ENCODE assay signal across 8 cellular contexts in genomic region chr1:3857791-3858129, GRCh38. TPM values are rescaled to one million over a fixed set of nuclear protein-coding genes. Genes with fewer than 3 reads are reported as not detected.
A peak's percentile ranks its signal among the peaks of the same experiment; 100 is the strongest.
DNase-seq lines count a peak whose midpoint lies in the region; ATAC-seq and TF ChIP-seq lines count a peak whose summit lies in the region.

No MANE protein-coding gene starts in this region.

- in situ Hi-C loops in astrocyte of the cerebellum (cut with HindIII; ENCODE audit: low sequenced_read_pairs), result no loop called here
- in situ Hi-C loops in transverse colon (cut with MboI; ENCODE audit: low pct_ligation_motif_present in 1 of 4, low pct_unique_long_range_greater_than_20kb in 1 of 4, low sequenced_read_pairs in 3 of 4), result no loop called here

- H3K36me3 ChIP-seq in liver (ENCODE audit: control insufficient read depth in 4 of 4, insufficient read depth in 3 of 4, low read depth in 1 of 4, low read length in 3 of 4), result no peaks in the 10 kb centered on the region
- no peaks in the 10 kb centered on the region for H3K36me3 ChIP-seq in transverse colon

- no peak for ATAC-seq in activated T-cell treated with anti-CD3 and anti-CD28 coated beads, Interleukin-2, amount 50 U/mL, for 4 hours
- no peak for ATAC-seq in GM19035 (IDR thresholded peaks at IDR 0.05; ENCODE audit: unreplicated experiment)

- H3K27me3 ChIP-seq in liver (ENCODE audit: control insufficient read depth in 4 of 4, insufficient read depth in 4 of 4, low read length in 3 of 4) (no peaks in the 10 kb centered on the region), transverse colon (no peaks in the 10 kb centered on the region)

- intact Hi-C loops in transverse colon (cut with DNase I; ENCODE audit: low total_unique reads), result no loop called here

- peaks cover 31% of the 10 kb centered on the region for H3K4me1 Mint-ChIP-seq in activated T-cell treated with anti-CD3 and anti-CD28 coated beads, Interleukin-2, amount 50 U/mL, for 4 hours (ENCODE audit: low read depth)

- no peaks in the 10 kb centered on the region for H3K36me3 Mint-ChIP-seq in activated T-cell treated with anti-CD3 and anti-CD28 coated beads, Interleukin-2, amount 50 U/mL, for 4 hours (ENCODE audit: insufficient read depth)

- TF ChIP-seq POLR2A in transverse colon (IDR thresholded peaks at IDR 0.05), result no peak

- H3K9me3 Mint-ChIP-seq in activated T-cell treated with anti-CD3 and anti-CD28 coated beads, Interleukin-2, amount 50 U/mL, for 4 hours, result no peaks in the 10 kb centered on the region

- 4% methylated on average over 21 of the region's 21 CpGs for WGBS in liver
- WGBS in transverse colon (ENCODE audit: low coverage in 1 of 2), 2 donors, result 5% methylated on average over 21 of the region's 21 CpGs; no CpG with 5 or more reads in 1 of the 2 donors

- peak overlapping the region; percentile 42 to 72 for H3K9ac ChIP-seq in liver (ENCODE audit: low read depth in 1 of 2, low read length in 2 of 2)

- DNase-seq in activated T-cell treated with anti-CD3 and anti-CD28 coated beads, Interleukin-2, amount 50 U/mL, for 4 hours, result no peak
- no peak for DNase-seq in activated T-cell treated with anti-CD3 and anti-CD28 coated beads, Interleukin-2, amount 50 U/mL, for 48 hours
- DNase-seq in astrocyte of the cerebellum (ENCODE audit: low read depth), result no peak
- DNase-seq in transverse colon, result no peak
- DNase-seq in NCI-H2081 treated with DMSO at 0.1 percent for 48 hours (lab: John Stamatoyannopoulos, UW), result no peak
- DNase-seq in GM20000 (ENCODE audit: low spot score), result no peak

- no peaks in the 10 kb centered on the region for H3K9me3 ChIP-seq in liver (ENCODE audit: control insufficient read depth in 4 of 4, low read length in 3 of 4)
- no peaks in the 10 kb centered on the region for H3K9me3 ChIP-seq in transverse colon

- TF ChIP-seq RAD21 in liver (IDR thresholded peaks at IDR 0.05), result no peak

- H3K27ac ChIP-seq in liver (ENCODE audit: low read depth in 1 of 2, low read length in 2 of 2) (peak overlapping the region; percentile 70 to 76), transverse colon (peak overlapping the region; percentile 78 to 88 (median 83))

- H3K27me3 Mint-ChIP-seq in activated T-cell treated with anti-CD3 and anti-CD28 coated beads, Interleukin-2, amount 50 U/mL, for 4 hours (ENCODE audit: low read depth), result no peaks in the 10 kb centered on the region

- H3K4me3 ChIP-seq in astrocyte of the cerebellum (ENCODE audit: low read depth, low read length) (peak overlapping the region; percentile 87), liver (ENCODE audit: low read depth in 1 of 3, low read length in 3 of 3) (peak overlapping the region; percentile 91 to 98 (median 93)), transverse colon (peak overlapping the region; percentile 68 to 91 (median 85))

- no peak for TF ChIP-seq EP300 in transverse colon (IDR thresholded peaks at IDR 0.05; ENCODE audit: low read depth)

- H3K4me3 Mint-ChIP-seq in activated T-cell treated with anti-CD3 and anti-CD28 coated beads, Interleukin-2, amount 50 U/mL, for 4 hours, result peak overlapping the region; percentile 96

- no peak for TF ChIP-seq CTCF in astrocyte of the cerebellum (IDR thresholded peaks at IDR 0.05; ENCODE audit: low read depth, low read length, missing control alignments)
- no peak for TF ChIP-seq CTCF in liver (IDR thresholded peaks at IDR 0.05; ENCODE audit: low read depth, low read length, missing input control)
- TF ChIP-seq CTCF in transverse colon (IDR thresholded peaks at IDR 0.05), result no peak
- no peak for TF ChIP-seq CTCF in GM20000 (IDR thresholded peaks at IDR 0.05; ENCODE audit: extremely low read depth, missing control alignments)

- peaks cover 17 to 20% (median 19%) of the 10 kb centered on the region in 4 donors for H3K4me1 ChIP-seq in liver (ENCODE audit: control insufficient read depth in 4 of 4, insufficient read depth in 4 of 4, low read length in 3 of 4)
- peaks cover 14 to 27% (median 23%) of the 10 kb centered on the region in 4 donors for H3K4me1 ChIP-seq in transverse colon

TF ChIP-seq in liver, 16 proteins besides CTCF, POLR2A, EP300 and RAD21:
- TF ChIP-seq HNF4A (conservative IDR thresholded peaks at IDR 0.05) (no peak), TAF1 (conservative IDR thresholded peaks at IDR 0.05) (no peak), SP1 (IDR thresholded peaks at IDR 0.05) (no peak), ZBTB33 (IDR thresholded peaks at IDR 0.05) (no peak)

RNA-seq across cellular contexts. Expression of gene DFFB, which starts 0.5 kb away (rescaled TPM):
- total RNA-seq in activated T-cell treated with anti-CD3 and anti-CD28 coated beads, Interleukin-2, amount 50 U/mL, for 4 hours, result 10 to 100 TPM; 11.1 to 13.4 (median 13.0) TPM
- total RNA-seq in liver (1 to 10 TPM; 4.2 to 6.1 TPM), transverse colon (10 to 100 TPM in 2 of 4 donors, 1 to 10 TPM in 1, not detected in 1; 7.4 to 18.3 (median 15.7) TPM)
- 1 to 10 TPM in 1 of 2 donors, under 1 TPM in 1; 0.92 to 1.6 TPM for polyA plus RNA-seq in liver

RNA-seq across cellular contexts. Expression of gene CEP104, which starts 0.7 kb away (rescaled TPM):
- total RNA-seq in activated T-cell treated with anti-CD3 and anti-CD28 coated beads, Interleukin-2, amount 50 U/mL, for 4 hours, result 10 to 100 TPM; 45.4 to 52.1 (median 49.1) TPM
- total RNA-seq in liver (10 to 100 TPM in 1 of 2 donors, 1 to 10 TPM in 1; 9.1 to 23.2 TPM), transverse colon (10 to 100 TPM; 34.4 to 57.7 (median 43.5) TPM)
- polyA plus RNA-seq in liver, result 10 to 100 TPM in 1 of 2 donors, 1 to 10 TPM in 1; 7.5 to 14.9 TPM

RNA-seq across cellular contexts. Expression of gene C1orf174, which starts 42.3 kb away (rescaled TPM):
- 10 to 100 TPM; 55.0 to 61.8 (median 60.5) TPM for total RNA-seq in activated T-cell treated with anti-CD3 and anti-CD28 coated beads, Interleukin-2, amount 50 U/mL, for 4 hours
- 10 to 100 TPM; 15.9 to 17.0 TPM for total RNA-seq in liver
- 10 to 100 TPM; 10.4 to 11.8 TPM for polyA plus RNA-seq in liver
- total RNA-seq in transverse colon, result 10 to 100 TPM; 23.5 to 45.4 (median 36.6) TPM
